1 cellular context compared by ENCODE assay signal in genomic region chr17:65551641-65552040, GRCh38.
A peak's percentile ranks its signal among the peaks of the same experiment; 100 is the strongest.
TF ChIP-seq lines count a peak whose summit lies in the region.

No MANE protein-coding gene starts in this region.

TF ChIP-seq in HepG2, 621 proteins besides CTCF, POLR2A, EP300 and RAD21 (continued from another document):
- TF ChIP-seq, protein P1, sequence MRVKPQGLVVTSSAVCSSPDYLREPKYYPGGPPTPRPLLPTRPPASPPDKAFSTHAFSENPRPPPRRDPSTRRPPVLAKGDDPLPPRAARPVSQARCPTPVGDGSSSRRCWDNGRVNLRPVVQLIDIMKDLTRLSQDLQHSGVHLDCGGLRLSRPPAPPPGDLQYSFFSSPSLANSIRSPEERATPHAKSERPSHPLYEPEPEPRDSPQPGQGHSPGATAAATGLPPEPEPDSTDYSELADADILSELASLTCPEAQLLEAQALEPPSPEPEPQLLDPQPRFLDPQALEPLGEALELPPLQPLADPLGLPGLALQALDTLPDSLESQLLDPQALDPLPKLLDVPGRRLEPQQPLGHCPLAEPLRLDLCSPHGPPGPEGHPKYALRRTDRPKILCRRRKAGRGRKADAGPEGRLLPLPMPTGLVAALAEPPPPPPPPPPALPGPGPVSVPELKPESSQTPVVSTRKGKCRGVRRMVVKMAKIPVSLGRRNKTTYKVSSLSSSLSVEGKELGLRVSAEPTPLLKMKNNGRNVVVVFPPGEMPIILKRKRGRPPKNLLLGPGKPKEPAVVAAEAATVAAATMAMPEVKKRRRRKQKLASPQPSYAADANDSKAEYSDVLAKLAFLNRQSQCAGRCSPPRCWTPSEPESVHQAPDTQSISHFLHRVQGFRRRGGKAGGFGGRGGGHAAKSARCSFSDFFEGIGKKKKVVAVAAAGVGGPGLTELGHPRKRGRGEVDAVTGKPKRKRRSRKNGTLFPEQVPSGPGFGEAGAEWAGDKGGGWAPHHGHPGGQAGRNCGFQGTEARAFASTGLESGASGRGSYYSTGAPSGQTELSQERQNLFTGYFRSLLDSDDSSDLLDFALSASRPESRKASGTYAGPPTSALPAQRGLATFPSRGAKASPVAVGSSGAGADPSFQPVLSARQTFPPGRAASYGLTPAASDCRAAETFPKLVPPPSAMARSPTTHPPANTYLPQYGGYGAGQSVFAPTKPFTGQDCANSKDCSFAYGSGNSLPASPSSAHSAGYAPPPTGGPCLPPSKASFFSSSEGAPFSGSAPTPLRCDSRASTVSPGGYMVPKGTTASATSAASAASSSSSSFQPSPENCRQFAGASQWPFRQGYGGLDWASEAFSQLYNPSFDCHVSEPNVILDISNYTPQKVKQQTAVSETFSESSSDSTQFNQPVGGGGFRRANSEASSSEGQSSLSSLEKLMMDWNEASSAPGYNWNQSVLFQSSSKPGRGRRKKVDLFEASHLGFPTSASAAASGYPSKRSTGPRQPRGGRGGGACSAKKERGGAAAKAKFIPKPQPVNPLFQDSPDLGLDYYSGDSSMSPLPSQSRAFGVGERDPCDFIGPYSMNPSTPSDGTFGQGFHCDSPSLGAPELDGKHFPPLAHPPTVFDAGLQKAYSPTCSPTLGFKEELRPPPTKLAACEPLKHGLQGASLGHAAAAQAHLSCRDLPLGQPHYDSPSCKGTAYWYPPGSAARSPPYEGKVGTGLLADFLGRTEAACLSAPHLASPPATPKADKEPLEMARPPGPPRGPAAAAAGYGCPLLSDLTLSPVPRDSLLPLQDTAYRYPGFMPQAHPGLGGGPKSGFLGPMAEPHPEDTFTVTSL (CRISPR knock-in tag; IDR thresholded peaks at IDR 0.05; ENCODE audit: borderline replicate concordance): 0 out of 2 replicates have a peak, but pooled peaks have one; percentile 13
- TF ChIP-seq ZNF841 (CRISPR knock-in tag; IDR thresholded peaks at IDR 0.05; ENCODE audit: borderline replicate concordance): no peak
- TF ChIP-seq MAFG (CRISPR knock-in tag; IDR thresholded peaks at IDR 0.05): no peak
- TF ChIP-seq, protein P2, sequence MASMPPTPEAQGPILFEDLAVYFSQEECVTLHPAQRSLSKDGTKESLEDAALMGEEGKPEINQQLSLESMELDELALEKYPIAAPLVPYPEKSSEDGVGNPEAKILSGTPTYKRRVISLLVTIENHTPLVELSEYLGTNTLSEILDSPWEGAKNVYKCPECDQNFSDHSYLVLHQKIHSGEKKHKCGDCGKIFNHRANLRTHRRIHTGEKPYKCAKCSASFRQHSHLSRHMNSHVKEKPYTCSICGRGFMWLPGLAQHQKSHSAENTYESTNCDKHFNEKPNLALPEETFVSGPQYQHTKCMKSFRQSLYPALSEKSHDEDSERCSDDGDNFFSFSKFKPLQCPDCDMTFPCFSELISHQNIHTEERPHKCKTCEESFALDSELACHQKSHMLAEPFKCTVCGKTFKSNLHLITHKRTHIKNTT (CRISPR knock-in tag; IDR thresholded peaks at IDR 0.05): no peak
- TF ChIP-seq ZFP62 (CRISPR knock-in tag; IDR thresholded peaks at IDR 0.05): no peak
- TF ChIP-seq REPIN1 (CRISPR knock-in tag; IDR thresholded peaks at IDR 0.05; ENCODE audit: borderline replicate concordance, low read depth): no peak
- TF ChIP-seq MXI1 (IDR thresholded peaks at IDR 0.05; ENCODE audit: borderline replicate concordance, low read depth, low read length): no peak
- TF ChIP-seq ETV5 (CRISPR knock-in tag; IDR thresholded peaks at IDR 0.05; ENCODE audit: borderline replicate concordance): no peak
- TF ChIP-seq ZNF44 (CRISPR knock-in tag; IDR thresholded peaks at IDR 0.05): no peak
- TF ChIP-seq, protein P3, sequence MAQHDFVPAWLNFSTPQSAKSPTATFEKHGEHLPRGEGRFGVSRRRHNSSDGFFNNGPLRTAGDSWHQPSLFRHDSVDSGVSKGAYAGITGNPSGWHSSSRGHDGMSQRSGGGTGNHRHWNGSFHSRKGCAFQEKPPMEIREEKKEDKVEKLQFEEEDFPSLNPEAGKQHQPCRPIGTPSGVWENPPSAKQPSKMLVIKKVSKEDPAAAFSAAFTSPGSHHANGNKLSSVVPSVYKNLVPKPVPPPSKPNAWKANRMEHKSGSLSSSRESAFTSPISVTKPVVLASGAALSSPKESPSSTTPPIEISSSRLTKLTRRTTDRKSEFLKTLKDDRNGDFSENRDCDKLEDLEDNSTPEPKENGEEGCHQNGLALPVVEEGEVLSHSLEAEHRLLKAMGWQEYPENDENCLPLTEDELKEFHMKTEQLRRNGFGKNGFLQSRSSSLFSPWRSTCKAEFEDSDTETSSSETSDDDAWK (CRISPR knock-in tag; IDR thresholded peaks at IDR 0.05): no peak
- TF ChIP-seq HIVEP1 (CRISPR knock-in tag; IDR thresholded peaks at IDR 0.05): no peak
